Comparison of ENCODE assay signal across 8 cellular contexts in genomic region chr5:147558826-147559225, GRCh38. TPM values are rescaled to one million over a fixed set of nuclear protein-coding genes. Genes with fewer than 3 reads are reported as not detected.
A peak's percentile ranks its signal among the peaks of the same experiment; 100 is the strongest.
DNase-seq lines count a peak whose midpoint lies in the region; ATAC-seq and TF ChIP-seq lines count a peak whose summit lies in the region.

No MANE protein-coding gene starts in this region.

- H3K27me3 Mint-ChIP-seq in stimulated activated naive B cell treated with anti-CD40 and anti-IgM and Interleukin-4, amounts not matched to agents 10 μg/mL and 1 μg/mL and 100 μg/mL, for 72 hours = peaks cover 0 to 4% of the 10 kb centered on the region in 2 donors
- peaks cover 6% of the 10 kb centered on the region for H3K27me3 Mint-ChIP-seq in activated T-cell treated with anti-CD3 and anti-CD28 coated beads, Interleukin-2, amount 50 U/mL, for 72 hours (ENCODE audit: low read depth)

- H3K4me1 ChIP-seq in BE2C = peaks cover 23% of the 10 kb centered on the region
- H3K4me1 ChIP-seq in right cardiac atrium (ENCODE audit: control insufficient read depth, insufficient read depth, low read length) = peaks cover 1% of the 10 kb centered on the region

- intact Hi-C loops in right cardiac atrium (cut with DNase I) = loop anchor here (1.0 to 5.0 kb wide), 4 partner anchors 52 to 107 kb away; no protein-coding TSS in a partner anchor

- no peaks in the 10 kb centered on the region for H3K9me3 ChIP-seq in BE2C
- H3K9me3 ChIP-seq in right cardiac atrium (ENCODE audit: control insufficient read depth, low read length) = no peaks in the 10 kb centered on the region

- H3K9me3 Mint-ChIP-seq in stimulated activated naive B cell treated with anti-CD40 and anti-IgM and Interleukin-4, amounts not matched to agents 10 μg/mL and 1 μg/mL and 100 μg/mL, for 72 hours = no peaks in the 10 kb centered on the region
- no peaks in the 10 kb centered on the region for H3K9me3 Mint-ChIP-seq in activated T-cell treated with anti-CD3 and anti-CD28 coated beads, Interleukin-2, amount 50 U/mL, for 72 hours

- H3K4me3 ChIP-seq in BE2C (ENCODE audit: low read depth, low read length) = no peak overlapping the region
- H3K4me3 ChIP-seq in right cardiac atrium (ENCODE audit: low read length) = no peak overlapping the region

- H3K27ac ChIP-seq in VCaP (no peak overlapping the region), right cardiac atrium (ENCODE audit: low read length) (no peak overlapping the region)

- H3K4me3 Mint-ChIP-seq in stimulated activated naive B cell treated with anti-CD40 and anti-IgM and Interleukin-4, amounts not matched to agents 10 μg/mL and 1 μg/mL and 100 μg/mL, for 72 hours = no peak overlapping the region
- no peak overlapping the region for H3K4me3 Mint-ChIP-seq in activated T-cell treated with anti-CD3 and anti-CD28 coated beads, Interleukin-2, amount 50 U/mL, for 72 hours

- 17% methylated on average over 2 of the region's 2 CpGs for whole genome bisulfite sequencing in right cardiac atrium

- ATAC-seq in GM19395 (IDR thresholded peaks at IDR 0.05; ENCODE audit: unreplicated experiment) = peak; percentile 74
- ATAC-seq in right cardiac atrium = peak; percentile 86 to 87
- peak; percentile 68 to 80 for ATAC-seq in stimulated activated naive B cell treated with anti-CD40 and anti-IgM and Interleukin-4, amounts not matched to agents 10 μg/mL and 1 μg/mL and 100 μg/mL, for 72 hours (replicated peaks)
- ATAC-seq in activated T-cell treated with anti-CD3 and anti-CD28 coated beads, Interleukin-2, amount 50 U/mL, for 72 hours (replicated peaks in 1 of 2) = no peak

- no peaks in the 10 kb centered on the region for H3K36me3 Mint-ChIP-seq in stimulated activated naive B cell treated with anti-CD40 and anti-IgM and Interleukin-4, amounts not matched to agents 10 μg/mL and 1 μg/mL and 100 μg/mL, for 72 hours
- no peaks in the 10 kb centered on the region for H3K36me3 Mint-ChIP-seq in activated T-cell treated with anti-CD3 and anti-CD28 coated beads, Interleukin-2, amount 50 U/mL, for 72 hours (ENCODE audit: insufficient read depth in 2 of 2)

- no peak overlapping the region for H3K27ac Mint-ChIP-seq in stimulated activated naive B cell treated with anti-CD40 and anti-IgM and Interleukin-4, amounts not matched to agents 10 μg/mL and 1 μg/mL and 100 μg/mL, for 72 hours
- H3K27ac Mint-ChIP-seq in activated T-cell treated with anti-CD3 and anti-CD28 coated beads, Interleukin-2, amount 50 U/mL, for 72 hours = no peak overlapping the region

- H3K4me1 Mint-ChIP-seq in stimulated activated naive B cell treated with anti-CD40 and anti-IgM and Interleukin-4, amounts not matched to agents 10 μg/mL and 1 μg/mL and 100 μg/mL, for 72 hours = no peaks in the 10 kb centered on the region
- H3K4me1 Mint-ChIP-seq in activated T-cell treated with anti-CD3 and anti-CD28 coated beads, Interleukin-2, amount 50 U/mL, for 72 hours (ENCODE audit: low read depth) = no peaks in the 10 kb centered on the region

- no peaks in the 10 kb centered on the region for H3K27me3 ChIP-seq in BE2C
- H3K27me3 ChIP-seq in right cardiac atrium (ENCODE audit: control insufficient read depth, insufficient read depth) = no peaks in the 10 kb centered on the region

- TF ChIP-seq CTCF in BE2C (IDR thresholded peaks at IDR 0.05; ENCODE audit: low read depth, low read length) = peak; percentile 93
- TF ChIP-seq CTCF in VCaP (conservative IDR thresholded peaks at IDR 0.05) = peak; percentile 52

- no peaks in the 10 kb centered on the region for H3K36me3 ChIP-seq in BE2C

- DNase-seq in BE2C = peak; percentile 77
- peak; percentile 50 for DNase-seq in NCI-H1436 treated with DMSO at 0.1 percent for 48 hours (lab: John Stamatoyannopoulos, UW)
- peak; percentile 69 to 84 (median 71) for DNase-seq in right cardiac atrium
- DNase-seq in stimulated activated naive B cell treated with anti-CD40 and anti-IgM and Interleukin-4, amounts not matched to agents 10 μg/mL and 1 μg/mL and 100 μg/mL, for 72 hours = peak; percentile 4
- no peak for DNase-seq in activated T-cell treated with anti-CD3 and anti-CD28 coated beads, Interleukin-2, amount 50 U/mL, for 72 hours
- DNase-seq in epidermal melanocyte (ENCODE audit: insufficient read length, low spot score) = no peak

RNA-seq across cellular contexts. Expression of gene DPYSL3, which starts 49.0 kb away (rescaled TPM):
- polyA plus RNA-seq in BE2C (2012; ENCODE audit: insufficient read depth, insufficient read length, low read depth) = 306 TPM
- 10 to 100 TPM; 40.9 to 95.1 (median 54.3) TPM for total RNA-seq in right cardiac atrium
- 23.2 TPM for polyA plus RNA-seq in right cardiac atrium
- total RNA-seq in activated T-cell treated with anti-CD3 and anti-CD28 coated beads, Interleukin-2, amount 50 U/mL, for 72 hours = under 1 TPM; 0.05 to 0.12 TPM

Comparison
In these comparisons a context has a peak if more than half of its experiments do, and no peak if none do; other contexts are left out.
1. DNase-seq: peak in BE2C (single experiment), NCI-H1436 treated with DMSO at 0.1 percent for 48 hours (single experiment), right cardiac atrium (3 of 3) and stimulated activated naive B cell treated with anti-CD40 and anti-IgM and Interleukin-4, amounts not matched to agents 10 μg/mL and 1 μg/mL and 100 μg/mL, for 72 hours (single experiment); none in activated T-cell treated with anti-CD3 and anti-CD28 coated beads, Interleukin-2, amount 50 U/mL, for 72 hours (0 of 2) and epidermal melanocyte (single experiment).
2. ATAC-seq: peak in GM19395 (single experiment), right cardiac atrium (2 of 2) and stimulated activated naive B cell treated with anti-CD40 and anti-IgM and Interleukin-4, amounts not matched to agents 10 μg/mL and 1 μg/mL and 100 μg/mL, for 72 hours (2 of 2); none in activated T-cell treated with anti-CD3 and anti-CD28 coated beads, Interleukin-2, amount 50 U/mL, for 72 hours (0 of 2).
3. RNA of gene DPYSL3, which starts 49.0 kb away (total RNA-seq): 40.9 to 95.1 TPM in right cardiac atrium; 0.05 to 0.12 TPM in activated T-cell treated with anti-CD3 and anti-CD28 coated beads, Interleukin-2, amount 50 U/mL, for 72 hours; every median in the first group is over 10 times any median in the second.